1 cellular context compared by ENCODE assay signal in genomic region chr11:3218483-3219280, GRCh38.
TF ChIP-seq lines count a peak whose summit lies in the region.

Gene MRGPRG (minus strand): TSS chr11:3218813. CDS start chr11:3218813, 0 bp downstream.

TF ChIP-seq in IMR-90, 13 proteins besides CTCF, POLR2A, EP300 and RAD21 (continued from another document):
- no peak for TF ChIP-seq CHD1 (IDR thresholded peaks at IDR 0.05; ENCODE audit: low read depth, low read length)
